ENCODE assay signal across 19 cellular contexts in genomic region chr1:185969028-185969427, GRCh38.
DNase-seq lines count a peak whose midpoint lies in the region; ATAC-seq and TF ChIP-seq lines count a peak whose summit lies in the region.
"Had no signal": no experiment of that assay in that cellular context is flagged by ENCODE, and none has a peak within 500 bp of the region (broad histone marks: within the 10 kb centered on the region; RNA-seq: fewer than 3 reads in every experiment).

No MANE protein-coding gene starts in this region.

- H3K4me3 ChIP-seq in left ventricle myocardium inferior (no peak overlapping the region), cardiac fibroblast (replicated peaks in 1 of 2; ENCODE audit: low read depth in 2 of 2, low read length in 2 of 2) (no peak overlapping the region), transverse colon (no peak overlapping the region)
- H3K4me3 ChIP-seq: dorsolateral prefrontal cortex, lung, thyroid gland had no signal

- no peaks in the 10 kb centered on the region for H3K27me3 ChIP-seq in left ventricle myocardium inferior (ENCODE audit: low read depth)
- H3K27me3 ChIP-seq in transverse colon: no peaks in the 10 kb centered on the region
- H3K27me3 ChIP-seq: thyroid gland had no signal

- H3K4me1 ChIP-seq in left ventricle myocardium inferior: peaks cover 40% of the 10 kb centered on the region
- H3K4me1 ChIP-seq in transverse colon: no peaks in the 10 kb centered on the region

- H3K9me3 ChIP-seq in left ventricle myocardium inferior (replicated peaks): no peaks in the 10 kb centered on the region
- no peaks in the 10 kb centered on the region for H3K9me3 ChIP-seq in transverse colon
- H3K9me3 ChIP-seq: thyroid gland had no signal

- no peak for TF ChIP-seq EP300 in transverse colon (IDR thresholded peaks at IDR 0.05; ENCODE audit: low read depth)

- H3K36me3 ChIP-seq in left ventricle myocardium inferior: no peaks in the 10 kb centered on the region
- no peaks in the 10 kb centered on the region for H3K36me3 ChIP-seq in transverse colon
- H3K36me3 ChIP-seq: thyroid gland had no signal

- H3K27ac ChIP-seq in left ventricle myocardium inferior (replicated peaks) (peak overlapping the region; percentile 77), transverse colon (peak overlapping the region in 3 of 4 donors; percentile 13 to 24 (median 16))
- H3K27ac ChIP-seq: dorsolateral prefrontal cortex, thyroid gland had no signal

- WGBS in transverse colon (ENCODE audit: low coverage in 1 of 2), 2 donors: 68 to 85% methylated on average over 4 of the region's 4 CpGs

- TF ChIP-seq POLR2A in transverse colon (IDR thresholded peaks at IDR 0.05): no peak

- no peak for ATAC-seq in Right ventricle myocardium inferior
- ATAC-seq in left lobe of liver: peak; percentile 58
- no peak for ATAC-seq in HG03139 (IDR thresholded peaks at IDR 0.05; ENCODE audit: unreplicated experiment)
- ATAC-seq: activated CD8-positive, alpha-beta T cell treated with anti-CD3 and anti-CD28 coated beads, Interleukin-2, amount 10 ng/mL, durations not matched to agents 7 days and 5 days; activated T-helper 17 cell treated with anti-CD3 and anti-CD28 coated beads, Interleukin-2, amount 50 U/mL, for 72 hours; naive thymus-derived CD8-positive, alpha-beta T cell had no signal

- in situ Hi-C loops in transverse colon (cut with MboI; ENCODE audit: low pct_ligation_motif_present in 1 of 4, low pct_unique_long_range_greater_than_20kb in 1 of 4, low sequenced_read_pairs in 3 of 4): no loop called here

- TF ChIP-seq CTCF in left ventricle myocardium inferior (IDR thresholded peaks at IDR 0.05; ENCODE audit: borderline replicate concordance) (no peak), cardiac fibroblast (IDR thresholded peaks at IDR 0.05; ENCODE audit: low read depth, low read length) (no peak), transverse colon (IDR thresholded peaks at IDR 0.05) (no peak)

- DNase-seq in left ventricle myocardium inferior: no peak
- no peak for DNase-seq in Right ventricle myocardium inferior (ENCODE audit: missing footprints)
- DNase-seq in cardiac fibroblast (ENCODE audit: low read depth in 2 of 2): peak; percentile 29 to 51
- DNase-seq in left lobe of liver (ENCODE audit: low spot score): no peak
- no peak for DNase-seq in transverse colon
- no peak for DNase-seq in activated effector memory CD4-positive, alpha-beta T cell treated with anti-CD3 and anti-CD28 coated beads, Interleukin-2, amount 50 U/mL, for 16 hours
- no peak for DNase-seq in GOT3 (lab: John Stamatoyannopoulos, UW)
- DNase-seq: activated CD8-positive, alpha-beta T cell treated with anti-CD3 and anti-CD28 coated beads, Interleukin-2, amount 10 ng/mL, durations not matched to agents 7 days and 5 days; dorsolateral prefrontal cortex; foreskin melanocyte; naive thymus-derived CD8-positive, alpha-beta T cell; NCI-H2029; NCI-H526; retina; stimulated activated CD4-positive, alpha-beta T cell treated with anti-CD3 and anti-CD28 coated beads, Interleukin-4, amount 100 ng/mL, for 24 hours; thyroid gland had no signal

- intact Hi-C loops in left ventricle myocardium inferior (cut with micrococcal nuclease) (no loop called here), Right ventricle myocardium inferior (cut with DNase I) (no loop called here), transverse colon (cut with DNase I; ENCODE audit: low total_unique reads) (no loop called here)

Comparison
In these comparisons a context has a peak if more than half of its experiments do, and no peak if none do; other contexts are left out.
1. DNase-seq: peak in cardiac fibroblast (2 of 2); none in left ventricle myocardium inferior (single experiment), Right ventricle myocardium inferior (single experiment), left lobe of liver (single experiment), transverse colon (single experiment), activated effector memory CD4-positive, alpha-beta T cell treated with anti-CD3 and anti-CD28 coated beads, Interleukin-2, amount 50 U/mL, for 16 hours (single experiment) and GOT3 (single experiment).